In genomic region chr1:12468323-12468722, GRCh38 we compare ENCODE assay signal across 19 cellular contexts.
"Had no signal": no experiment of that assay in that cellular context is flagged by ENCODE, and none has a peak within 500 bp of the region (broad histone marks: within the 10 kb centered on the region; RNA-seq: fewer than 3 reads in every experiment).

No MANE protein-coding gene starts in this region.

- H3K9me3 Mint-ChIP-seq: T-helper 2 cell treated with Interferon-gamma antibody and Interleukin-4, amounts not matched to agents 5 μg/mL and 100 μg/mL, for 36 hours had no signal

- DNase-seq: activated CD4-positive, alpha-beta T cell treated with anti-CD3 and anti-CD28 coated beads, Interleukin-2, amount 50 U/mL, for 48 hours; activated CD8-positive, alpha-beta memory T cell treated with anti-CD3 and anti-CD28 coated beads, Interleukin-2, amount 50 U/mL, for 48 hours; activated effector memory CD4-positive, alpha-beta T cell treated with Interleukin-2 at 50 U/mL for 16 hours; heart right ventricle; left colon; lower lobe of right lung; midbrain; naive B cell; nucleus accumbens; posterior cingulate gyrus; stimulated activated CD4-positive, alpha-beta T cell treated with anti-CD3 and anti-CD28 coated beads, Interleukin-2, amount 100 ng/mL, for 48 hours; stimulated activated naive CD4-positive, alpha-beta T cell treated with Interleukin-2 at 50 U/mL for 16 hours; testis; upper lobe of right lung had no signal

- H3K36me3 ChIP-seq: cardiac muscle cell, gastroesophageal sphincter, lower lobe of right lung, SJSA1 had no signal

- H3K27me3 Mint-ChIP-seq: naive B cell had no signal

- H3K9me3 ChIP-seq: gastroesophageal sphincter, heart right ventricle, lower lobe of right lung, SJSA1, testis, upper lobe of right lung had no signal

- H3K4me3 ChIP-seq: cardiac muscle cell, gastroesophageal sphincter, heart right ventricle, lower lobe of right lung, SJSA1, testis, upper lobe of right lung had no signal

- H3K4me3 Mint-ChIP-seq: naive B cell; T-helper 2 cell treated with Interferon-gamma antibody and Interleukin-4, amounts not matched to agents 5 μg/mL and 100 μg/mL, for 36 hours had no signal

- ATAC-seq: gastroesophageal sphincter, heart right ventricle, left colon, lower lobe of right lung, upper lobe of right lung had no signal

- H3K27ac Mint-ChIP-seq: T-helper 2 cell treated with Interferon-gamma antibody and Interleukin-4, amounts not matched to agents 5 μg/mL and 100 μg/mL, for 36 hours had no signal

- H3K27ac ChIP-seq: cardiac muscle cell, epithelial cell of prostate, heart right ventricle, lower lobe of right lung, SJSA1, testis, upper lobe of right lung had no signal

- H3K27me3 ChIP-seq: cardiac muscle cell, gastroesophageal sphincter, heart right ventricle, SJSA1, testis, upper lobe of right lung had no signal
